Comparison of ENCODE assay signal across 19 cellular contexts in the genomic region with DNA sequence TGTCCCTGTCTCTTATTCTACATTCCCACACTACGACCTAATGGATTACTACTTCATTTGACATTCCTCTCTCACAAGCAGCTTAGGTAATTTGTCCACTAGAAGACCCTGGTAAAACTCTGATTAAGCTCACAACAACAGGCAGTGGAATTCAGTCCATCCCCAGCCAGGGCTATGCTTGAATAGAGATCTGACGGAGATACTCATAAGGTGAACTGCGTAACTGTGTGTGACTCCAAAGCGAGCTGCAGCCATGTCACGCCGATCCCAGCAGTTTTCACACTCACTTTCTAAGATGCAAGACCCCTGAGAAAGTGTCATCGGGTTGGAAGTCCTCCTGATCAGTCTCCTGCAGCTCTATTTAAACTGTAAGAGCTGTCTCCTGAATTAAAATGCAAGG. TPM values are rescaled to one million over a fixed set of nuclear protein-coding genes. Genes with fewer than 3 reads are reported as not detected.
DNase-seq lines count a peak whose midpoint lies in the region; ATAC-seq and TF ChIP-seq lines count a peak whose summit lies in the region.
"Had no signal": no experiment of that assay in that cellular context is flagged by ENCODE, and none has a peak within 500 bp of the region (broad histone marks: within the 10 kb centered on the region; RNA-seq: fewer than 3 reads in every experiment).

No MANE protein-coding gene starts in this region.

- POLR2A ChIA-PET in WTC11 (lab: Charles Lee) = no interaction called here

- no peak overlapping the region for H4K8ac ChIP-seq in neuronal stem cell (ENCODE audit: low read depth, low read length)

- H3K4me3 ChIP-seq in H7 (ENCODE audit: insufficient read depth, low read depth, low read length) (no peak overlapping the region), neuronal stem cell (ENCODE audit: low read length in 2 of 2) (no peak overlapping the region), MG63 (no peak overlapping the region), suprapubic skin (no peak overlapping the region)
- H3K4me3 ChIP-seq: A549, GM23248, PC-9, SK-N-MC had no signal

- H3K4me1 ChIP-seq in neuronal stem cell (ENCODE audit: control insufficient read depth in 2 of 2, insufficient read depth in 1 of 2, low read depth in 1 of 2, low read length in 2 of 2) (peaks cover 0 to 5% of the 10 kb centered on the region in 2 donors), suprapubic skin (no peaks in the 10 kb centered on the region)
- H3K4me1 ChIP-seq: A549 had no signal

- ATAC-seq in WTC11 = peak; percentile 71
- ATAC-seq: A549 had no signal

- no peak overlapping the region for H3K14ac ChIP-seq in neuronal stem cell (ENCODE audit: low read length)

- H3K27ac Mint-ChIP-seq in WTC11 = peak overlapping the region; percentile 58
- H3K27ac Mint-ChIP-seq: CD4-positive, alpha-beta T cell; IgD-negative memory B cell had no signal

- H3K4me2 ChIP-seq in neuronal stem cell (ENCODE audit: insufficient read depth, low read length, poor library complexity, severe bottlenecking) = no peak overlapping the region
- H3K4me2 ChIP-seq: A549, PC-9 had no signal

- H3K27ac ChIP-seq in neuronal stem cell (replicated peaks; ENCODE audit: low read length) (peak overlapping the region; percentile 29), suprapubic skin (no peak overlapping the region)
- H3K27ac ChIP-seq: A549, GM23248, PC-9, SK-N-MC had no signal

- no peak for TF ChIP-seq CTCF in WTC11 (IDR thresholded peaks at IDR 0.05)
- no peak for TF ChIP-seq CTCF in suprapubic skin (IDR thresholded peaks at IDR 0.05)

- peak overlapping the region; percentile 5; the same call in 1 of the 2 replicates for H3K4me3 Mint-ChIP-seq in WTC11
- H3K4me3 Mint-ChIP-seq: CD4-positive, alpha-beta T cell; IgD-negative memory B cell had no signal

- TF ChIP-seq POLR2A in suprapubic skin (IDR thresholded peaks at IDR 0.05) = no peak

- H2AK5ac ChIP-seq in neuronal stem cell (ENCODE audit: low read depth, low read length) = no peak overlapping the region

- peak overlapping the region; percentile 31 for H2AFZ ChIP-seq in neuronal stem cell (ENCODE audit: low read length)
- H2AFZ ChIP-seq: GM23248, PC-9 had no signal

- no peaks in the 10 kb centered on the region for H3K27me3 Mint-ChIP-seq in WTC11 (ENCODE audit: low read depth)
- H3K27me3 Mint-ChIP-seq: CD4-positive, alpha-beta T cell; IgD-negative memory B cell had no signal

- no peak overlapping the region for H2BK15ac ChIP-seq in neuronal stem cell (ENCODE audit: low read length)

- no peak overlapping the region for H3K23ac ChIP-seq in neuronal stem cell (ENCODE audit: low read depth, low read length, poor library complexity)

- no CpG with 5 or more reads among the region's 7 CpGs for WGBS in neuronal stem cell (ENCODE audit: extremely low coverage in 2 of 2, insufficient read length in 2 of 2, insufficient replicate concordance in 1 of 2), 2 donors
- 85% methylated on average over 7 of the region's 7 CpGs for WGBS in suprapubic skin

- H3K4me1 Mint-ChIP-seq in WTC11 = peaks cover 25% of the 10 kb centered on the region
- H3K4me1 Mint-ChIP-seq: IgD-negative memory B cell had no signal

- no peaks in the 10 kb centered on the region for H3K36me3 ChIP-seq in H7 (replicated peaks; ENCODE audit: control insufficient read depth, insufficient read depth, low read length)
- no peaks in the 10 kb centered on the region for H3K36me3 ChIP-seq in neuronal stem cell (replicated peaks in 1 of 2; ENCODE audit: control insufficient read depth in 2 of 2, insufficient read depth in 2 of 2, low read length in 2 of 2)
- H3K36me3 ChIP-seq in MG63 = no peaks in the 10 kb centered on the region
- H3K36me3 ChIP-seq in suprapubic skin = no peaks in the 10 kb centered on the region

- no peak overlapping the region for H3K18ac ChIP-seq in neuronal stem cell (ENCODE audit: low read length)

- H2BK12ac ChIP-seq in neuronal stem cell (ENCODE audit: low read length) = no peak overlapping the region

- H3K9me3 ChIP-seq in neuronal stem cell (replicated peaks in 1 of 2; ENCODE audit: control insufficient read depth in 2 of 2, insufficient read depth in 1 of 2, low read depth in 1 of 2, low read length in 2 of 2) = peaks cover 0 to 1% of the 10 kb centered on the region in 2 donors
- no peaks in the 10 kb centered on the region for H3K9me3 ChIP-seq in MG63
- H3K9me3 ChIP-seq in suprapubic skin = no peaks in the 10 kb centered on the region
- H3K9me3 ChIP-seq: A549 had no signal

- DNase-seq in H7 (peak; percentile 7), WTC11 (ENCODE audit: low spot score) (no peak), islet precursor cell (peak; percentile 85), neuronal stem cell (ENCODE audit: low spot score) (peak; percentile 35), MG63 (no peak), suprapubic skin (ENCODE audit: low spot score in 2 of 2) (no peak)
- no peak for DNase-seq in activated CD8-positive, alpha-beta memory T cell treated with anti-CD3 and anti-CD28 coated beads, Interleukin-2, amount 50 U/mL, for 4 hours
- DNase-seq in activated T-cell treated with anti-CD3 and anti-CD28 coated beads, Interleukin-2, amount 50 U/mL, for 48 hours = no peak
- DNase-seq: AML-193; CD4-positive, alpha-beta T cell; DND-41; GDM1; GM23248; NCI-H1436 treated with DMSO at 0.1 percent for 48 hours; NCI-H345; PC-9 had no signal

- no peak overlapping the region for H3K9ac ChIP-seq in neuronal stem cell (ENCODE audit: low read depth, low read length, poor library complexity)
- H3K9ac ChIP-seq: GM23248 had no signal

- peaks cover 12% of the 10 kb centered on the region for H3K9me3 Mint-ChIP-seq in WTC11
- H3K9me3 Mint-ChIP-seq: CD4-positive, alpha-beta T cell had no signal

- no peaks in the 10 kb centered on the region for H3K27me3 ChIP-seq in H7 (ENCODE audit: control insufficient read depth, insufficient read depth, low read length)
- peaks cover 0 to 2% (median 0%) of the 10 kb centered on the region in 3 experiments for H3K27me3 ChIP-seq in neuronal stem cell (ENCODE audit: control insufficient read depth in 3 of 3, insufficient read depth in 3 of 3, low read depth in 1 of 3, low read length in 3 of 3)
- no peaks in the 10 kb centered on the region for H3K27me3 ChIP-seq in MG63
- no peaks in the 10 kb centered on the region for H3K27me3 ChIP-seq in suprapubic skin

- H3K36me3 Mint-ChIP-seq in WTC11 = 0 out of 2 replicates have a peak, but pooled peaks cover 4% of the 10 kb centered on the region
- H3K36me3 Mint-ChIP-seq: IgD-negative memory B cell had no signal

- no peaks in the 10 kb centered on the region for H3K79me1 ChIP-seq in neuronal stem cell (ENCODE audit: low read depth, low read length)

- no peak overlapping the region for H2BK5ac ChIP-seq in neuronal stem cell (ENCODE audit: low read length)

- H4K91ac ChIP-seq in neuronal stem cell (ENCODE audit: low read depth, low read length, poor library complexity) = no peak overlapping the region

- no peak overlapping the region for H2BK120ac ChIP-seq in neuronal stem cell (ENCODE audit: low read depth, low read length)

- no peak overlapping the region for H3K4ac ChIP-seq in neuronal stem cell (ENCODE audit: low read length)

- CTCF ChIA-PET in WTC11 (lab: Charles Lee) = interaction anchor here (1.3 kb wide), 1 partner anchor 306 kb away, joined by 4 read pairs; no protein-coding TSS in a partner anchor

- no peak for TF ChIP-seq EP300 in suprapubic skin (IDR thresholded peaks at IDR 0.05)

TF ChIP-seq in WTC11, 78 proteins besides CTCF, POLR2A, EP300 and RAD21:
- TF ChIP-seq NFYB (CRISPR knock-in tag; conservative IDR thresholded peaks at IDR 0.05; ENCODE audit: low read depth) = no peak

RNA-seq across cellular contexts. Expression of gene ROBO2, which starts 25.7 kb away (rescaled TPM):
- total RNA-seq in H7 (2014; rRNA removed; shearing (Covaris generic)) = 4.4 and 8.3 TPM in 2 replicates
- total RNA-seq in WTC11 (2021) = 11.7 to 12.4 TPM (median 12.0 TPM) in 3 replicates
- polyA plus RNA-seq in neuronal stem cell (2013, experiment 1 of 2) = 6.2 TPM
- 6.0 TPM for polyA plus RNA-seq in neuronal stem cell (2013, experiment 2 of 2)
- 0.07 TPM in 1 of 2 replicates, not detected in the other for total RNA-seq in MG63 (2014; rRNA removed; shearing (Covaris generic); ENCODE audit: low replicate concordance)
- total RNA-seq in suprapubic skin = 1 to 10 TPM in 3 of 4 donors, under 1 TPM in 1; 0.95 to 6.7 (median 2.2) TPM
- total RNA-seq: CD4-positive, alpha-beta T cell had no signal
- polyA plus RNA-seq: IgD-negative memory B cell had no signal

Comparison
In these comparisons a context has a peak if more than half of its experiments do, and no peak if none do; other contexts are left out.
1. DNase-seq: peak in H7 (single experiment), islet precursor cell (single experiment) and neuronal stem cell (single experiment); none in WTC11 (single experiment), MG63 (single experiment), activated CD8-positive, alpha-beta memory T cell treated with anti-CD3 and anti-CD28 coated beads, Interleukin-2, amount 50 U/mL, for 4 hours (single experiment), activated T-cell treated with anti-CD3 and anti-CD28 coated beads, Interleukin-2, amount 50 U/mL, for 48 hours (0 of 2) and suprapubic skin (0 of 2).